ENCODE assay signal across 23 cellular contexts in genomic region chr12:116204785-116205184, GRCh38.
DNase-seq lines count a peak whose midpoint lies in the region; ATAC-seq, FAIRE-seq and TF ChIP-seq lines count a peak whose summit lies in the region.
"Had no signal": no experiment of that assay in that cellular context is flagged by ENCODE, and none has a peak within 500 bp of the region (broad histone marks: within the 10 kb centered on the region; RNA-seq: fewer than 3 reads in every experiment).

No MANE protein-coding gene starts in this region.

- FAIRE-seq in keratinocyte (lab: Jason Lieb, UNC) = peak; percentile 64
- FAIRE-seq: A549, HTR-8/SVneo had no signal

- dilution Hi-C loops in keratinocyte (cut with MboI; ENCODE audit: extremely low pct_ligation_motif_present, low sequenced_read_pairs) = no loop called here

- peak overlapping the region; percentile 4 for H3K27ac Mint-ChIP-seq in CD8-positive, alpha-beta T cell
- H3K27ac Mint-ChIP-seq in IgD-negative memory B cell = peak overlapping the region in 2 of 3 donors; percentile 53 to 92
- H3K27ac Mint-ChIP-seq: HFFc6 had no signal

- peaks cover under 1% of the 10 kb centered on the region for H3K4me1 ChIP-seq in CD8-positive, alpha-beta T cell (ENCODE audit: insufficient read depth, low read length)
- H3K4me1 ChIP-seq in keratinocyte (ENCODE audit: control insufficient read depth, extremely low read depth, insufficient read depth, low read length) = no peaks in the 10 kb centered on the region

- H3K9ac ChIP-seq in keratinocyte (ENCODE audit: control insufficient read depth, extremely low read depth, insufficient read depth, low read length) = no peak overlapping the region

- no peaks in the 10 kb centered on the region for H3K27me3 ChIP-seq in CD8-positive, alpha-beta T cell (ENCODE audit: insufficient read depth, low read length)
- no peaks in the 10 kb centered on the region for H3K27me3 ChIP-seq in keratinocyte (ENCODE audit: control insufficient read depth, extremely low read depth, insufficient read depth, low read length)

- peaks cover 82% of the 10 kb centered on the region for H3K79me2 ChIP-seq in keratinocyte (ENCODE audit: control insufficient read depth, insufficient read depth, low read length)

- peaks cover 73% of the 10 kb centered on the region for H3K4me1 Mint-ChIP-seq in CD8-positive, alpha-beta T cell (ENCODE audit: low read depth)
- H3K4me1 Mint-ChIP-seq in IgD-negative memory B cell = peaks cover 13 to 50% (median 32%) of the 10 kb centered on the region in 3 donors

- peaks cover 9% of the 10 kb centered on the region for H4K20me1 ChIP-seq in keratinocyte (ENCODE audit: control insufficient read depth, extremely low read depth, insufficient read depth, low read length)

- H3K4me3 Mint-ChIP-seq in CD8-positive, alpha-beta T cell = no peak overlapping the region
- no peak overlapping the region for H3K4me3 Mint-ChIP-seq in IgD-negative memory B cell
- H3K4me3 Mint-ChIP-seq: CD4-positive, CD25-positive, alpha-beta regulatory T cell; HFFc6 had no signal

- H3K4me3 ChIP-seq in CD8-positive, alpha-beta T cell (ENCODE audit: low read depth, low read length) = no peak overlapping the region
- H3K4me3 ChIP-seq in keratinocyte (ENCODE audit: control insufficient read depth in 2 of 3, extremely low read depth in 1 of 3, insufficient read depth in 2 of 3, low read depth in 1 of 3, low read length in 3 of 3) = no peak overlapping the region
- H3K4me3 ChIP-seq: A549 had no signal

- H3K9me1 ChIP-seq in keratinocyte (ENCODE audit: control insufficient read depth, extremely low read depth, insufficient read depth, low read length) = peaks cover 5% of the 10 kb centered on the region

- ATAC-seq in CD8-positive, alpha-beta T cell = no peak
- ATAC-seq in sciatic nerve = peak; percentile 35

- POLR2A ChIA-PET in CD8-positive, alpha-beta T cell (lab: Charles Lee) = interaction anchor here (0.9 kb wide), 1 partner anchor 23 kb away, joined by 4 read pairs; no protein-coding TSS in a partner anchor

- no peak for TF ChIP-seq CTCF in CD8-positive, alpha-beta T cell (IDR thresholded peaks at IDR 0.05)
- TF ChIP-seq CTCF in keratinocyte (optimal IDR thresholded peaks at IDR 0.05 in 1 of 3, IDR thresholded peaks at IDR 0.05 in 1 of 3, conservative IDR thresholded peaks at IDR 0.05 in 1 of 3; ENCODE audit: extremely low read depth in 1 of 3, insufficient read depth in 2 of 3, low read length in 3 of 3) = no peak

- no peak overlapping the region for H3K27ac ChIP-seq in CD8-positive, alpha-beta T cell (ENCODE audit: low read depth, low read length)
- H3K27ac ChIP-seq in keratinocyte (ENCODE audit: control insufficient read depth, insufficient read depth, low read length) = no peak overlapping the region
- H3K27ac ChIP-seq: A549 had no signal

- DNase-seq in CD8-positive, alpha-beta T cell = no peak
- DNase-seq in keratinocyte (ENCODE audit: low read depth, low spot score) = no peak
- no peak for DNase-seq in sciatic nerve (ENCODE audit: low spot score)
- DNase-seq in NCI-H187 (lab: John Stamatoyannopoulos, UW) = no peak
- DNase-seq in HCEC 1CT = no peak
- no peak for DNase-seq in AG20443 (ENCODE audit: low spot score)
- DNase-seq: CD4-positive, CD25-positive, alpha-beta regulatory T cell; COR-L47; DMS79 treated with DMSO at 0.1 percent for 48 hours; HFFc6; IMR-90; Karpas-422; MV-4-11; NCI-H1105 treated with DMSO at 0.1 percent for 48 hours; NCI-H2081; NCI-H2171; NCI-H345; NCI-H524; NCI-H774; NK-92 treated with Interleukin-12 subunit alpha and Interleukin-12 subunit beta, amount 100 ng/mL, for 24 hours had no signal

- no peaks in the 10 kb centered on the region for H3K27me3 Mint-ChIP-seq in CD8-positive, alpha-beta T cell (ENCODE audit: low read depth)
- no peaks in the 10 kb centered on the region for H3K27me3 Mint-ChIP-seq in IgD-negative memory B cell
- H3K27me3 Mint-ChIP-seq: CD4-positive, CD25-positive, alpha-beta regulatory T cell had no signal

- CTCF ChIA-PET in CD8-positive, alpha-beta T cell (lab: Charles Lee) = interaction anchor here (1.7 kb wide), 1 partner anchor 32 kb away, joined by 5 read pairs; no protein-coding TSS in a partner anchor

- H3K36me3 Mint-ChIP-seq in CD8-positive, alpha-beta T cell = peaks cover 12% of the 10 kb centered on the region
- peaks cover 2% of the 10 kb centered on the region for H3K36me3 Mint-ChIP-seq in IgD-negative memory B cell

- H3K9me3 Mint-ChIP-seq in CD8-positive, alpha-beta T cell = no peaks in the 10 kb centered on the region
- no peaks in the 10 kb centered on the region for H3K9me3 Mint-ChIP-seq in IgD-negative memory B cell
- H3K9me3 Mint-ChIP-seq: CD4-positive, CD25-positive, alpha-beta regulatory T cell; HFFc6 had no signal

- H3K4me2 ChIP-seq in keratinocyte (ENCODE audit: control insufficient read depth, extremely low read depth, insufficient read depth, low read depth, low read length) = no peak overlapping the region
- H3K4me2 ChIP-seq: A549 had no signal

- no peaks in the 10 kb centered on the region for H3K36me3 ChIP-seq in CD8-positive, alpha-beta T cell (ENCODE audit: insufficient read depth, low read length)
- H3K36me3 ChIP-seq in keratinocyte (ENCODE audit: control insufficient read depth in 2 of 2, extremely low read depth in 1 of 2, insufficient read depth in 2 of 2, low read length in 2 of 2) = peaks cover 0 to 1% of the 10 kb centered on the region in 2 experiments

- H2AFZ ChIP-seq in keratinocyte (ENCODE audit: control insufficient read depth, low read length) = no peak overlapping the region

- intact Hi-C loops in CD8-positive, alpha-beta T cell (cut with DNase I, micrococcal nuclease) = no loop called here
- intact Hi-C loops in sciatic nerve (cut with DNase I) = no loop called here

- H3K9me3 ChIP-seq in CD8-positive, alpha-beta T cell (ENCODE audit: low read length) = no peaks in the 10 kb centered on the region
- H3K9me3 ChIP-seq in keratinocyte (ENCODE audit: control insufficient read depth, low read depth, low read length) = no peaks in the 10 kb centered on the region
- H3K9me3 ChIP-seq: A549 had no signal
